Comparison of ENCODE assay signal across 19 cellular contexts in genomic region chr2:163200726-163201125, GRCh38.
"Had no signal": no experiment of that assay in that cellular context is flagged by ENCODE, and none has a peak within 500 bp of the region (broad histone marks: within the 10 kb centered on the region; RNA-seq: fewer than 3 reads in every experiment).

No MANE protein-coding gene starts in this region.

- H3K9me3 ChIP-seq: SJSA1 had no signal

- H3K27ac ChIP-seq: SJSA1 had no signal

- DNase-seq: KBM-7, MV-4-11, NCI-H1048, NCI-H1105, NCI-H1417, NCI-H1436 treated with DMSO at 0.1 percent for 48 hours, NCI-H1694, NCI-H187 treated with DMSO at 0.1 percent for 48 hours, NCI-H2029 treated with DMSO at 0.1 percent for 48 hours, NCI-H2171 treated with DMSO at 0.1 percent for 48 hours, NCI-H345, NCI-H446 treated with DMSO at 0.1 percent for 48 hours, NCI-H510A treated with DMSO at 0.1 percent for 48 hours, NCI-H774, Right ventricle myocardium superior, RPMI8226, SIG-M5, SK-N-SH had no signal

- H3K36me3 ChIP-seq: SJSA1 had no signal

- H3K4me3 ChIP-seq: SJSA1 had no signal

- H3K4me1 ChIP-seq: SJSA1 had no signal

- H3K27me3 ChIP-seq: SJSA1 had no signal
